ENCODE assay signal across 28 cellular contexts in the genomic region with DNA sequence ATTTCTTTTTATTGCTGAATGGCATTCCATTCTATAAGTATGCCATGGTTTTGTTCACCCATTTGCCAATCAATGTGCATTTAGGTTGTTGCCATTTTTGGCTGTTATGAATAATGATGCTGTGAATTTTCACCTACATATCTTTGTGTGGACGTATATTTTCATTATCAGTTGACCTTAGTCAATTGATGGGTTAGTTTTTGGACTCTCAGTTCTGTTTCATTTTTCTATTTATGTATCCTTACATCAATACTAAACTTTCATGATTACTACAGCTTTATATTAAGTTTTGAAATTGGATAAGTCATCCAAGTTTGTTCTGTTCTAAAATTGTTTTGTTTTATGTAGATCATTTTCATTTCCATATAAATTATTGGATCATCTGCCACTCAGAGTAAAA.
"Had no signal": no experiment of that assay in that cellular context is flagged by ENCODE, and none has a peak within 500 bp of the region (broad histone marks: within the 10 kb centered on the region; RNA-seq: fewer than 3 reads in every experiment).

No MANE protein-coding gene starts in this region.

- FAIRE-seq: small intestine, urothelium cell line had no signal

- ATAC-seq: natural killer cell; psoas muscle; right cardiac atrium; right lobe of liver; stimulated activated effector memory CD8-positive, alpha-beta T cell treated with anti-CD3 and anti-CD28 coated beads, Interleukin-12 subunit alpha, Interleukin-12 subunit beta, amount 100 ng/mL, for 72 hours; stimulated activated naive B cell treated with anti-CD40 and anti-IgM and Interleukin-4, amounts not matched to agents 10 μg/mL and 1 μg/mL and 100 μg/mL, for 72 hours had no signal

- H3K36me3 Mint-ChIP-seq: natural killer cell; neural progenitor cell; stimulated activated effector memory CD8-positive, alpha-beta T cell treated with anti-CD3 and anti-CD28 coated beads, Interleukin-12 subunit alpha, Interleukin-12 subunit beta, amount 100 ng/mL, for 72 hours; stimulated activated naive B cell treated with anti-CD40 and anti-IgM and Interleukin-4, amounts not matched to agents 10 μg/mL and 1 μg/mL and 100 μg/mL, for 72 hours had no signal

- H3K36me3 ChIP-seq: neural progenitor cell, ovary, right lobe of liver, sigmoid colon, stomach, thoracic aorta, thyroid gland, tibial nerve, upper lobe of left lung had no signal

- H3K27me3 Mint-ChIP-seq: progenitor cell of endocrine pancreas had no signal

- DNase-seq: natural killer cell; occipital lobe; ovary; posterior cingulate gyrus; psoas muscle; right cardiac atrium; right lobe of liver; sigmoid colon; small intestine; stimulated activated CD4-positive, alpha-beta T cell treated with anti-CD3 and anti-CD28 coated beads, Interleukin-15, amount 100 ng/mL, for 24 hours; stimulated activated CD4-positive, alpha-beta T cell treated with anti-CD3 and anti-CD28 coated beads, Interleukin-2, amount 100 ng/mL, for 24 hours; stimulated activated CD4-positive, alpha-beta T cell treated with anti-CD3 and anti-CD28 coated beads, Interleukin-2, amount 100 ng/mL, for 48 hours; stimulated activated CD4-positive, alpha-beta T cell treated with anti-CD3 and anti-CD28 coated beads, Interleukin-4, amount 100 ng/mL, for 24 hours; stimulated activated naive B cell treated with anti-CD40 and anti-IgM and Interleukin-4, amounts not matched to agents 10 μg/mL and 1 μg/mL and 100 μg/mL, for 72 hours; stimulated activated naive CD4-positive, alpha-beta T cell treated with Interleukin-2 at 50 U/mL for 16 hours; stomach; thyroid gland; trophoblast cell; upper lobe of left lung had no signal

- H3K9me3 ChIP-seq: ovary, psoas muscle, right lobe of liver, sigmoid colon, stomach, thoracic aorta, thyroid gland, tibial nerve, upper lobe of left lung had no signal

- H3K27me3 ChIP-seq: neural progenitor cell, ovary, right lobe of liver, sigmoid colon, stomach, thyroid gland, tibial nerve, upper lobe of left lung had no signal

- H3K4me3 Mint-ChIP-seq: natural killer cell; nephron; neural progenitor cell; stimulated activated effector memory CD8-positive, alpha-beta T cell treated with anti-CD3 and anti-CD28 coated beads, Interleukin-12 subunit alpha, Interleukin-12 subunit beta, amount 100 ng/mL, for 72 hours; stimulated activated naive B cell treated with anti-CD40 and anti-IgM and Interleukin-4, amounts not matched to agents 10 μg/mL and 1 μg/mL and 100 μg/mL, for 72 hours; stimulated activated naive CD8-positive, alpha-beta T cell treated with anti-CD3 and anti-CD28 coated beads, Interleukin-15, Interleukin-2, amounts not matched to agents 100 ng/mL and 50 ng/mL, for 24 hours had no signal

- H3K27ac ChIP-seq: neural progenitor cell, ovary, parathyroid adenoma, psoas muscle, right lobe of liver, sigmoid colon, stomach, thoracic aorta, thyroid gland, tibial nerve, upper lobe of left lung had no signal

- H3K4me1 ChIP-seq: neural progenitor cell, parathyroid adenoma, psoas muscle, right lobe of liver, sigmoid colon, stomach, thyroid gland, tibial nerve, upper lobe of left lung had no signal

- H3K4me1 Mint-ChIP-seq: natural killer cell; nephron; stimulated activated effector memory CD8-positive, alpha-beta T cell treated with anti-CD3 and anti-CD28 coated beads, Interleukin-12 subunit alpha, Interleukin-12 subunit beta, amount 100 ng/mL, for 72 hours; stimulated activated naive B cell treated with anti-CD40 and anti-IgM and Interleukin-4, amounts not matched to agents 10 μg/mL and 1 μg/mL and 100 μg/mL, for 72 hours had no signal

- H3K27ac Mint-ChIP-seq: natural killer cell; nephron; neural progenitor cell; progenitor cell of endocrine pancreas; stimulated activated effector memory CD8-positive, alpha-beta T cell treated with anti-CD3 and anti-CD28 coated beads, Interleukin-12 subunit alpha, Interleukin-12 subunit beta, amount 100 ng/mL, for 72 hours; stimulated activated naive B cell treated with anti-CD40 and anti-IgM and Interleukin-4, amounts not matched to agents 10 μg/mL and 1 μg/mL and 100 μg/mL, for 72 hours; stimulated activated naive CD8-positive, alpha-beta T cell treated with anti-CD3 and anti-CD28 coated beads, Interleukin-15, Interleukin-2, amounts not matched to agents 100 ng/mL and 50 ng/mL, for 24 hours had no signal

- H3K9me3 Mint-ChIP-seq: nephron; neural progenitor cell; stimulated activated effector memory CD8-positive, alpha-beta T cell treated with anti-CD3 and anti-CD28 coated beads, Interleukin-12 subunit alpha, Interleukin-12 subunit beta, amount 100 ng/mL, for 72 hours; stimulated activated naive B cell treated with anti-CD40 and anti-IgM and Interleukin-4, amounts not matched to agents 10 μg/mL and 1 μg/mL and 100 μg/mL, for 72 hours; stimulated activated naive CD8-positive, alpha-beta T cell treated with anti-CD3 and anti-CD28 coated beads, Interleukin-15, Interleukin-2, amounts not matched to agents 100 ng/mL and 50 ng/mL, for 24 hours had no signal

- H3K4me3 ChIP-seq: neural progenitor cell, ovary, psoas muscle, right lobe of liver, sigmoid colon, stomach, thoracic aorta, thyroid gland, tibial nerve, upper lobe of left lung had no signal
